Comparison of ENCODE assay signal across 8 cellular contexts in genomic region chr21:34885636-34886553, GRCh38.
DNase-seq lines count a peak whose midpoint lies in the region; ATAC-seq and TF ChIP-seq lines count a peak whose summit lies in the region.

No MANE protein-coding gene starts in this region.

- H3K27me3 Mint-ChIP-seq in activated naive CD4-positive, alpha-beta T cell treated with anti-CD3 and anti-CD28 coated beads for 36 hours (ENCODE audit: low read depth), result no peaks in the 10 kb centered on the region
- H3K27me3 Mint-ChIP-seq in activated B cell treated with CpG ODN at 0.5 μM for 24 hours, result no peaks in the 10 kb centered on the region

- peaks cover 33% of the 10 kb centered on the region for H3K36me3 Mint-ChIP-seq in activated naive CD4-positive, alpha-beta T cell treated with anti-CD3 and anti-CD28 coated beads for 36 hours (ENCODE audit: low read depth)
- peaks cover 20% of the 10 kb centered on the region for H3K36me3 Mint-ChIP-seq in activated B cell treated with CpG ODN at 0.5 μM for 24 hours (ENCODE audit: low read depth)

- H3K27ac Mint-ChIP-seq in activated naive CD4-positive, alpha-beta T cell treated with anti-CD3 and anti-CD28 coated beads for 36 hours, result peak overlapping the region; percentile 90
- peak overlapping the region; percentile 63 for H3K27ac Mint-ChIP-seq in activated B cell treated with CpG ODN at 0.5 μM for 24 hours

- peak overlapping the region; percentile 88 for H3K4me3 ChIP-seq in skeletal muscle cell (ENCODE audit: low read depth, low read length)

- H3K4me1 Mint-ChIP-seq in activated naive CD4-positive, alpha-beta T cell treated with anti-CD3 and anti-CD28 coated beads for 36 hours (ENCODE audit: low read depth), result peaks cover 40% of the 10 kb centered on the region
- peaks cover 64% of the 10 kb centered on the region for H3K4me1 Mint-ChIP-seq in activated B cell treated with CpG ODN at 0.5 μM for 24 hours

- TF ChIP-seq CTCF in activated B cell treated with CpG ODN at 0.5 μM for 24 hours (IDR thresholded peaks at IDR 0.05) (no peak), foreskin keratinocyte (conservative IDR thresholded peaks at IDR 0.05) (no peak)

- no peaks in the 10 kb centered on the region for H3K27me3 ChIP-seq in foreskin keratinocyte

- DNase-seq in activated naive CD4-positive, alpha-beta T cell treated with anti-CD3 and anti-CD28 coated beads for 36 hours, result peak; percentile 33
- DNase-seq in activated naive CD4-positive, alpha-beta T cell treated with anti-CD3 and anti-CD28 coated beads, Interleukin-2, amount 50 U/mL, for 16 hours, result no peak
- DNase-seq in activated B cell treated with CpG ODN at 0.5 μM for 24 hours (no peak), foreskin keratinocyte (no peak), skeletal muscle cell (ENCODE audit: low read depth) (no peak), NCI-H345 (lab: John Stamatoyannopoulos, UW) (no peak)
- DNase-seq in effector CD4-positive, alpha-beta T cell, result no peak

- no peaks in the 10 kb centered on the region for H3K9me3 Mint-ChIP-seq in activated naive CD4-positive, alpha-beta T cell treated with anti-CD3 and anti-CD28 coated beads for 36 hours
- no peaks in the 10 kb centered on the region for H3K9me3 Mint-ChIP-seq in activated B cell treated with CpG ODN at 0.5 μM for 24 hours

- ATAC-seq in activated B cell treated with CpG ODN at 0.5 μM for 24 hours (ENCODE audit: low read depth) (no peak), foreskin keratinocyte (no peak), GM21825 (IDR thresholded peaks at IDR 0.05; ENCODE audit: unreplicated experiment) (no peak)

- intact Hi-C loops in activated naive CD4-positive, alpha-beta T cell treated with anti-CD3 and anti-CD28 coated beads for 36 hours (cut with micrococcal nuclease), result loop anchor here (1.0 to 5.0 kb wide), 4 partner anchors 141 to 731 kb away; no protein-coding TSS in a partner anchor
- intact Hi-C loops in activated B cell treated with CpG ODN at 0.5 μM for 24 hours (cut with micrococcal nuclease), result loop anchor here (5.0 to 10.0 kb wide), 3 partner anchors 641 to 1179 kb away; partner anchors contain the start of gene SETD4

- CTCF ChIA-PET in activated naive CD4-positive, alpha-beta T cell treated with anti-CD3 and anti-CD28 coated beads for 36 hours (lab: Charles Lee), result interaction anchor here (0.6 to 4.3 kb wide), 6 partner anchors 48 to 515 kb away, joined by 3 to 39 read pairs (median 4); partner anchors contain the start of gene RUNX1
- CTCF ChIA-PET in activated B cell treated with CpG ODN at 0.5 μM for 24 hours (lab: Charles Lee), result interaction anchor here (0.7 to 4.1 kb wide), 4 partner anchors 20 to 514 kb away, joined by 3 to 23 read pairs (median 4); no protein-coding TSS in a partner anchor

- peak overlapping the region; percentile 91 for H3K4me3 Mint-ChIP-seq in activated naive CD4-positive, alpha-beta T cell treated with anti-CD3 and anti-CD28 coated beads for 36 hours
- H3K4me3 Mint-ChIP-seq in activated B cell treated with CpG ODN at 0.5 μM for 24 hours, result peak overlapping the region; percentile 91

- H3K4me1 ChIP-seq in foreskin keratinocyte, result peaks cover 18% of the 10 kb centered on the region

- peak overlapping the region; percentile 75 for H3K27ac ChIP-seq in foreskin keratinocyte

- POLR2A ChIA-PET in activated B cell treated with CpG ODN at 0.5 μM for 24 hours (lab: Charles Lee), result interaction anchor here (0.7 to 7.3 kb wide), 13 partner anchors 10 to 163 kb away, joined by 3 to 290 read pairs (median 6); partner anchors contain the start of gene RUNX1
